ENCODE assay signal across 17 cellular contexts in the genomic region with DNA sequence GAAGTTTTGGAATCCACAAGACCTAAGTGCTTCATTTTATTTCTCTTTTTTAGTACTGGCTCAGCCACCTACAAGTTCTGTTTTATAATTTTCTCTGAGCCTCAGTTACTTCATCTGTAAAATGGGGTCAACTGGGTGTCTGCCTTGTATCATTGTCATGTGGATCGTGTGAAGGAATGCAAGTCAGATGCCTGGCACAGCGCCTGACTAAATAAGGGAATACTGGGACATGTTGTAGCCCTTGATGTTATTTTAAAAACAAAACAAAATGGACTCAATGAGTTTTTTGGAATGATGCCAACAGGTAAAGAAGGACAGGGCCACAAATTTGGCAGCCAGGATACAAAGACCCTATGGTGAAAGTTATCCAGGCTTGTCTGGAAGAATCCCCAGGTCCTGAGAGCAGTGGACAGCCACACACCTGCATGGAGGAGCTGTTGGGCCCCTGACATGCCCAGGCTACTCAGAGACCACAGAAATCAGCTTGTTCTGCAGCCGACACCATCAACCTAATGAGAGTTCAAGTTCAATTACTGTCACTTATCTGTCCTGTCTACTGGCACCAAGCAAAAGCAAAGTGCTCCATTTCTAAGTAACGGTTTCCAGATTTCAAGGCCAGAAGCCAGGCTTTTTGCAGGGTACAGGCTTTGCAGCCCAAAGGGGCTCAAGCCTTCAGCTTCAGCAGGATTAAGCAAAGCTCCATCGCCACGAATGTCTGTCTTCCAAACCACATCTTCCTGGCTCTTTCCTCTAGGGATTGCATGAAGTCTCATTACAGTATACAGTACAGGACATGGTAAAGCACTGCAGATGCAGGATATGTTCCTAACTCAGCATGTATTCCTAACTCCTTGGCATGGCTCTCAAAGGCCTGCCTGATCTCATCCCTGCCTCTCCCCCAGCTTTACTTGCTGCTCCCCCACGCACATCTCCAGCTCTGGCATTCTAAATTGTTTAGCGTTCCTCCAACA. TPM values are rescaled to one million over a fixed set of nuclear protein-coding genes. Genes with fewer than 3 reads are reported as not detected.
A peak's percentile ranks its signal among the peaks of the same experiment; 100 is the strongest.
DNase-seq lines count a peak whose midpoint lies in the region; ATAC-seq and TF ChIP-seq lines count a peak whose summit lies in the region.
"Had no signal": no experiment of that assay in that cellular context is flagged by ENCODE, and none has a peak within 500 bp of the region (broad histone marks: within the 10 kb centered on the region; RNA-seq: fewer than 3 reads in every experiment).

No MANE protein-coding gene starts in this region.

- H3K4me1 Mint-ChIP-seq in brain (peaks cover 29% of the 10 kb centered on the region), type B pancreatic cell (ENCODE audit: unreplicated experiment) (peaks cover 28% of the 10 kb centered on the region)
- H3K4me1 Mint-ChIP-seq in CD8-positive, alpha-beta T cell (ENCODE audit: low read depth): peaks cover 4% of the 10 kb centered on the region

- H3K4me3 Mint-ChIP-seq in brain: no peak overlapping the region
- no peak overlapping the region for H3K4me3 Mint-ChIP-seq in type B pancreatic cell
- H3K4me3 Mint-ChIP-seq in CD8-positive, alpha-beta T cell: no peak overlapping the region
- H3K4me3 Mint-ChIP-seq: T-helper 17 cell had no signal

- peak overlapping the region; percentile 34 for H3K27ac ChIP-seq in cardiac muscle cell
- H3K27ac ChIP-seq in hepatocyte: peak overlapping the region; percentile 22
- H3K27ac ChIP-seq in lower lobe of right lung: no peak overlapping the region
- no peak overlapping the region for H3K27ac ChIP-seq in CD8-positive, alpha-beta T cell (ENCODE audit: low read depth, low read length)
- H3K27ac ChIP-seq: breast epithelium had no signal

- H3K36me3 Mint-ChIP-seq in brain (peaks cover 65% of the 10 kb centered on the region), type B pancreatic cell (peaks cover 10% of the 10 kb centered on the region)
- H3K36me3 Mint-ChIP-seq in CD8-positive, alpha-beta T cell: no peaks in the 10 kb centered on the region

- H3K4me1 ChIP-seq in cardiac muscle cell (ENCODE audit: low read depth) (peaks cover 58% of the 10 kb centered on the region), hepatocyte (ENCODE audit: insufficient read depth) (peaks cover 41% of the 10 kb centered on the region), lower lobe of right lung (peaks cover 23% of the 10 kb centered on the region)
- H3K4me1 ChIP-seq in CD8-positive, alpha-beta T cell (ENCODE audit: insufficient read depth, low read length): peaks cover 4% of the 10 kb centered on the region

- POLR2A ChIA-PET in CD8-positive, alpha-beta T cell (lab: Charles Lee): no interaction called here

- no peaks in the 10 kb centered on the region for H3K36me3 ChIP-seq in cardiac muscle cell
- H3K36me3 ChIP-seq in hepatocyte (replicated peaks; ENCODE audit: insufficient read depth, low read depth): no peaks in the 10 kb centered on the region
- H3K36me3 ChIP-seq in lower lobe of right lung: no peaks in the 10 kb centered on the region
- H3K36me3 ChIP-seq in CD8-positive, alpha-beta T cell (ENCODE audit: insufficient read depth, low read length): no peaks in the 10 kb centered on the region
- no peaks in the 10 kb centered on the region for H3K36me3 ChIP-seq in H7 (replicated peaks; ENCODE audit: control insufficient read depth, insufficient read depth, low read length)
- H3K36me3 ChIP-seq: breast epithelium had no signal

- 73% methylated on average over 8 of the region's 8 CpGs for WGBS in hepatocyte (ENCODE audit: low lambda C conversion rate, missing lambda C conversion rate)

- CTCF ChIA-PET in CD8-positive, alpha-beta T cell (lab: Charles Lee): interaction anchor here (0.6 kb wide), 2 partner anchors 58 to 1480 kb away, joined by 3 read pairs; no protein-coding TSS in a partner anchor

- H3K9me3 ChIP-seq in cardiac muscle cell (ENCODE audit: low read depth) (no peaks in the 10 kb centered on the region), hepatocyte (ENCODE audit: low read depth) (no peaks in the 10 kb centered on the region), lower lobe of right lung (no peaks in the 10 kb centered on the region)
- H3K9me3 ChIP-seq in CD8-positive, alpha-beta T cell (ENCODE audit: low read length): no peaks in the 10 kb centered on the region
- H3K9me3 ChIP-seq: breast epithelium, stomach had no signal

- H4K20me1 ChIP-seq in hepatocyte (ENCODE audit: insufficient read depth, poor library complexity, severe bottlenecking): no peaks in the 10 kb centered on the region

- intact Hi-C loops in left ventricle myocardium superior (cut with micrococcal nuclease) (no loop called here), lower lobe of right lung (cut with DNase I) (no loop called here)
- intact Hi-C loops in CD8-positive, alpha-beta T cell (cut with DNase I, micrococcal nuclease): no loop called here

- H3K4me2 ChIP-seq in hepatocyte: no peak overlapping the region

- H3K27me3 Mint-ChIP-seq in brain: no peaks in the 10 kb centered on the region
- H3K27me3 Mint-ChIP-seq in type B pancreatic cell: no peaks in the 10 kb centered on the region
- peaks cover 6% of the 10 kb centered on the region for H3K27me3 Mint-ChIP-seq in CD8-positive, alpha-beta T cell (ENCODE audit: low read depth)

- H2AFZ ChIP-seq in hepatocyte: no peak overlapping the region

- no peaks in the 10 kb centered on the region for H3K79me2 ChIP-seq in hepatocyte

- H3K9me3 Mint-ChIP-seq in brain (peaks cover 0 to 3% (median 0%) of the 10 kb centered on the region in 5 experiments), type B pancreatic cell (no peaks in the 10 kb centered on the region)
- no peaks in the 10 kb centered on the region for H3K9me3 Mint-ChIP-seq in CD8-positive, alpha-beta T cell

- H3K4me3 ChIP-seq in cardiac muscle cell: no peak overlapping the region
- H3K4me3 ChIP-seq in hepatocyte: no peak overlapping the region
- no peak overlapping the region for H3K4me3 ChIP-seq in lower lobe of right lung
- no peak overlapping the region for H3K4me3 ChIP-seq in CD8-positive, alpha-beta T cell (ENCODE audit: low read depth, low read length)
- H3K4me3 ChIP-seq in H7 (ENCODE audit: insufficient read depth, low read depth, low read length): no peak overlapping the region
- H3K4me3 ChIP-seq: breast epithelium, stomach had no signal

- peak overlapping the region in 3 of 5 experiments; percentile 31 to 50 (median 34) for H3K27ac Mint-ChIP-seq in brain
- H3K27ac Mint-ChIP-seq in type B pancreatic cell: no peak overlapping the region
- H3K27ac Mint-ChIP-seq in CD8-positive, alpha-beta T cell: no peak overlapping the region
- H3K27ac Mint-ChIP-seq: T-helper 17 cell had no signal

- no peaks in the 10 kb centered on the region for H3K27me3 ChIP-seq in cardiac muscle cell
- H3K27me3 ChIP-seq in hepatocyte: no peaks in the 10 kb centered on the region
- H3K27me3 ChIP-seq in lower lobe of right lung (ENCODE audit: low read depth): no peaks in the 10 kb centered on the region
- H3K27me3 ChIP-seq in CD8-positive, alpha-beta T cell (ENCODE audit: insufficient read depth, low read length): no peaks in the 10 kb centered on the region
- no peaks in the 10 kb centered on the region for H3K27me3 ChIP-seq in H7 (ENCODE audit: control insufficient read depth, insufficient read depth, low read length)
- H3K27me3 ChIP-seq: breast epithelium, stomach had no signal

- H3K9me2 ChIP-seq in hepatocyte (replicated peaks; ENCODE audit: insufficient read depth): no peaks in the 10 kb centered on the region

- ATAC-seq in left ventricle myocardium superior: no peak
- ATAC-seq in lower lobe of right lung: no peak
- ATAC-seq in CD8-positive, alpha-beta T cell: no peak
- ATAC-seq: activated CD4-positive, CD25-positive, alpha-beta regulatory T cell treated with anti-CD3 and anti-CD28 coated beads, Interleukin-2, amount 50 U/mL, for 24 hours; T-helper 17 cell had no signal

- no peak for TF ChIP-seq CTCF in cardiac muscle cell (IDR thresholded peaks at IDR 0.05; ENCODE audit: low read depth, low read length)
- TF ChIP-seq CTCF in brain (conservative IDR thresholded peaks at IDR 0.05): no peak
- no peak for TF ChIP-seq CTCF in hepatocyte (IDR thresholded peaks at IDR 0.05; ENCODE audit: poor library complexity)
- no peak for TF ChIP-seq CTCF in type B pancreatic cell (conservative IDR thresholded peaks at IDR 0.05)
- no peak for TF ChIP-seq CTCF in lower lobe of right lung (IDR thresholded peaks at IDR 0.05)
- no peak for TF ChIP-seq CTCF in CD8-positive, alpha-beta T cell (IDR thresholded peaks at IDR 0.05)

- DNase-seq in cardiac muscle cell (ENCODE audit: low read depth in 1 of 2, low spot score in 1 of 2): peak in 1 of 2 donors; percentile 69
- DNase-seq in left ventricle myocardium superior: no peak
- no peak for DNase-seq in hepatocyte (ENCODE audit: low spot score)
- DNase-seq in type B pancreatic cell (ENCODE audit: extremely low spot score, unreplicated experiment): peak; percentile 16
- no peak for DNase-seq in lower lobe of right lung
- DNase-seq in CD8-positive, alpha-beta T cell: no peak
- no peak for DNase-seq in H7
- DNase-seq: 8988T; activated naive CD4-positive, alpha-beta T cell treated with Interleukin-2 at 50 U/mL for 16 hours; GF-D8; NCI-H2029 treated with DMSO at 0.1 percent for 48 hours; NCI-H774; stomach; T-helper 17 cell had no signal

RNA-seq across cellular contexts. Expression of a gene that starts 18.4 kb away (rescaled TPM):
- total RNA-seq in cardiac muscle cell (180 and 309 TPM in 2 replicates), left ventricle myocardium superior (657 TPM), hepatocyte (66.6 and 71.3 TPM in 2 replicates), type B pancreatic cell (ENCODE audit: low replicate concordance) (9.9 and 36.3 TPM in 2 replicates), lower lobe of right lung (111 TPM)
- polyA plus RNA-seq in cardiac muscle cell (226 and 238 TPM in 2 replicates), brain (ENCODE audit: insufficient read depth, low read depth, low replicate concordance) (236 TPM), hepatocyte (64.3 and 66.0 TPM in 2 replicates)
- total RNA-seq in CD8-positive, alpha-beta T cell: 1 to 10 TPM; 4.6 to 5.5 TPM
- total RNA-seq in H7 (2014; rRNA removed; shearing (Covaris generic)): 8.8 and 15.3 TPM in 2 replicates

Comparison
In these comparisons a context has a peak if more than half of its experiments do, and no peak if none do; other contexts are left out.
1. H3K27ac ChIP-seq: peak in cardiac muscle cell (single experiment) and hepatocyte (single experiment); none in lower lobe of right lung (single experiment) and CD8-positive, alpha-beta T cell (single experiment).
2. H3K27ac Mint-ChIP-seq: peak in brain (3 of 5); none in type B pancreatic cell (single experiment) and CD8-positive, alpha-beta T cell (single experiment).